Comparison of ENCODE assay signal across 11 cellular contexts in the genomic region with DNA sequence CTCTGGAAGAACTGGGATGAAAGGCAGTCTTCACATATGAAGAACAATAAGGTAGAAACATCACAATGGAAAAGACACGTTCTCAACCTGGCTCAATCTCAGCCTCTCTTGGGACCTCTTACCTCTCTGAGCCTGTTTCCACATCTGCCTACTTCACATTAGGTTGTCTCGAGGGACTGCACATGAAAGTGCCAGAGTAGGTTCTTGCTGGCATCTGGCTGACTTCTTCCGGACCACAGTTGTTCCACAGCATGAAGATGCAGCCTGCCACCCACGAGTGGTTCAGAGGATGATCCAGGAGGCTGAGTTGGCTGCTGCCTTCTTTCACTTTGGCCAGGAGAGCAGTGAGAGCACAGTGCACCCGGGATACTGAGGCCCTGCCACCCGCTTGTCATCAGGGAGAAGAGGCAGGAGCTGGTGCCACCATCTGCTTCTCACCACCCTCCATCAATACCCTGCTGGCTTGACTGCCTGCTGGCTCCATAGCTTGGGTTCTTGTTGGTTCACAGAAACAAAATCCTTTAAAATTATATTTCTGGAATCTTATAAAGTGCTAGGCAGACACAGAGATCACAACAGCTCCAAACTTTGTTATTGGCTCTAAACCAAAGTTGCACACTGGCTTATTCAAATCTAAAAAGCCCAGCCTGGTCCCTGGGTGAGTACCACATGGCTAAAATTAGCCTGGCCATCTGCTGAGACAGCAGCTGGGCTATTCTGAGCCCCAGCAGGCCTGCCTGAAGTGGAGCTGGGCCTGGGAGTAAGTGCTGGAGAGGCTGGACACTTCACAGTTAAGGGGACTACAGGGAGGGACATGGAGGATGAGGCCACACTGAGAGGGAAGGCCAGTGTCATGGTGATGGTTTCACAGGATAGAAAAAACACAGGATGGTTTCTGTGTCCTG. TPM values are rescaled to one million over a fixed set of nuclear protein-coding genes. Genes with fewer than 3 reads are reported as not detected.
DNase-seq lines count a peak whose midpoint lies in the region; ATAC-seq and TF ChIP-seq lines count a peak whose summit lies in the region.
"Had no signal": no experiment of that assay in that cellular context is flagged by ENCODE, and none has a peak within 500 bp of the region (broad histone marks: within the 10 kb centered on the region; RNA-seq: fewer than 3 reads in every experiment).

No MANE protein-coding gene starts in this region.

- no peaks in the 10 kb centered on the region; the same call in 1 of the 2 replicates for H3K36me3 ChIP-seq in Caco-2 (ENCODE audit: control insufficient read depth, insufficient read depth, low read length)
- H3K36me3 ChIP-seq in uterus, result no peaks in the 10 kb centered on the region

- TF ChIP-seq CTCF in Caco-2 (IDR thresholded peaks at IDR 0.05; ENCODE audit: insufficient read depth in 1 of 2, low read depth in 1 of 2, low read length in 1 of 2, severe bottlenecking in 1 of 2, unreplicated experiment in 1 of 2) (no peak), uterus (IDR thresholded peaks at IDR 0.05) (no peak)

- no TSS peak for BruUV-seq in Caco-2 (replicated peaks; lab: Mats Ljungman, UMichigan)

- no peak overlapping the region for H3K27ac ChIP-seq in uterus

- no peaks in the 10 kb centered on the region for H3K27me3 Mint-ChIP-seq in stimulated activated naive CD8-positive, alpha-beta T cell treated with anti-CD3 and anti-CD28 coated beads, Interleukin-15, Interleukin-2, amounts not matched to agents 100 ng/mL and 50 ng/mL, for 24 hours
- no peaks in the 10 kb centered on the region for H3K27me3 Mint-ChIP-seq in Caco-2 (ENCODE audit: insufficient read depth, unreplicated experiment)
- H3K27me3 Mint-ChIP-seq: CD4-positive, alpha-beta memory T cell had no signal

- POLR2A ChIA-PET in Caco-2 (lab: Charles Lee), result no interaction called here

- H3K27me3 ChIP-seq in Caco-2 (replicated peaks; ENCODE audit: control insufficient read depth, insufficient read depth, low read length) (no peaks in the 10 kb centered on the region), uterus (no peaks in the 10 kb centered on the region)

- H3K27ac Mint-ChIP-seq in stimulated activated naive CD8-positive, alpha-beta T cell treated with anti-CD3 and anti-CD28 coated beads, Interleukin-15, Interleukin-2, amounts not matched to agents 100 ng/mL and 50 ng/mL, for 24 hours, result peak overlapping the region; percentile 28
- no peak overlapping the region for H3K27ac Mint-ChIP-seq in Caco-2 (ENCODE audit: unreplicated experiment)

- H3K4me1 Mint-ChIP-seq in stimulated activated naive CD8-positive, alpha-beta T cell treated with anti-CD3 and anti-CD28 coated beads, Interleukin-15, Interleukin-2, amounts not matched to agents 100 ng/mL and 50 ng/mL, for 24 hours (ENCODE audit: low read depth), result peaks cover 4% of the 10 kb centered on the region
- no peaks in the 10 kb centered on the region for H3K4me1 Mint-ChIP-seq in Caco-2 (ENCODE audit: low read depth, unreplicated experiment)
- H3K4me1 Mint-ChIP-seq: CD4-positive, alpha-beta memory T cell had no signal

- no peak for TF ChIP-seq POLR2A in uterus (IDR thresholded peaks at IDR 0.05)

- H3K9me3 ChIP-seq in Caco-2, result no peaks in the 10 kb centered on the region
- no peaks in the 10 kb centered on the region for H3K9me3 ChIP-seq in uterus

- H3K36me3 Mint-ChIP-seq in stimulated activated naive CD8-positive, alpha-beta T cell treated with anti-CD3 and anti-CD28 coated beads, Interleukin-15, Interleukin-2, amounts not matched to agents 100 ng/mL and 50 ng/mL, for 24 hours (ENCODE audit: low read depth), result peaks cover 34% of the 10 kb centered on the region
- H3K36me3 Mint-ChIP-seq in Caco-2 (ENCODE audit: insufficient read depth, unreplicated experiment), result peaks cover 29% of the 10 kb centered on the region

- no peak overlapping the region for H3K4me3 Mint-ChIP-seq in stimulated activated naive CD8-positive, alpha-beta T cell treated with anti-CD3 and anti-CD28 coated beads, Interleukin-15, Interleukin-2, amounts not matched to agents 100 ng/mL and 50 ng/mL, for 24 hours
- no peak overlapping the region for H3K4me3 Mint-ChIP-seq in Caco-2 (ENCODE audit: unreplicated experiment)
- H3K4me3 Mint-ChIP-seq: CD4-positive, alpha-beta memory T cell had no signal

- CTCF ChIA-PET in Caco-2 (lab: Charles Lee), result no interaction called here

- no peak overlapping the region for H3K4me3 ChIP-seq in Caco-2 (ENCODE audit: low read depth, low read length)
- H3K4me3 ChIP-seq in uterus, result no peak overlapping the region

- H3K9me3 Mint-ChIP-seq in stimulated activated naive CD8-positive, alpha-beta T cell treated with anti-CD3 and anti-CD28 coated beads, Interleukin-15, Interleukin-2, amounts not matched to agents 100 ng/mL and 50 ng/mL, for 24 hours, result no peaks in the 10 kb centered on the region
- H3K9me3 Mint-ChIP-seq in Caco-2 (ENCODE audit: unreplicated experiment), result no peaks in the 10 kb centered on the region
- H3K9me3 Mint-ChIP-seq: CD4-positive, alpha-beta memory T cell had no signal

- no peak for DNase-seq in stimulated activated naive CD8-positive, alpha-beta T cell treated with anti-CD3 and anti-CD28 coated beads, Interleukin-15, Interleukin-2, amounts not matched to agents 100 U/mL and 50 U/mL, for 24 hours
- DNase-seq in NCI-H2171 (lab: John Stamatoyannopoulos, UW) (peak; percentile 58), globus pallidus (ENCODE audit: low spot score) (peak; percentile 19), Caco-2 (no peak), uterus (no peak)
- no peak for DNase-seq in stimulated activated CD4-positive, alpha-beta T cell treated with anti-CD3 and anti-CD28 coated beads, Interleukin-2, amount 100 ng/mL, for 48 hours
- DNase-seq: CD4-positive, alpha-beta memory T cell; HCEC 1CT; NK-92 treated with Interleukin-12 subunit alpha and Interleukin-12 subunit beta, amount 100 ng/mL, for 24 hours had no signal

- ATAC-seq in stimulated activated naive CD8-positive, alpha-beta T cell treated with anti-CD3 and anti-CD28 coated beads, Interleukin-15, Interleukin-2, amounts not matched to agents 100 U/mL and 50 U/mL, for 24 hours, result no peak
- ATAC-seq in GM19328 (IDR thresholded peaks at IDR 0.05; ENCODE audit: unreplicated experiment), result no peak

- intact Hi-C loops in Caco-2 (cut with micrococcal nuclease; ENCODE audit: unreplicated experiment), result no loop called here
- intact Hi-C loops in uterus (cut with DNase I; ENCODE audit: low total_unique reads), result no loop called here

- no peaks in the 10 kb centered on the region for H3K4me1 ChIP-seq in Caco-2
- no peaks in the 10 kb centered on the region for H3K4me1 ChIP-seq in uterus

RNA-seq across cellular contexts. Expression of a gene that starts 47.0 kb away (rescaled TPM):
- total RNA-seq in Caco-2 (2022), result 11.0 and 12.2 TPM in 2 replicates
- 10 to 100 TPM in 1 of 4 donors, 1 to 10 TPM in 2, under 1 TPM in 1; 0.59 to 15.1 (median 3.9) TPM for total RNA-seq in uterus

RNA-seq across cellular contexts. Expression of a gene that starts 52.0 kb away (rescaled TPM):
- total RNA-seq in Caco-2 (2022), result 127 and 136 TPM in 2 replicates
- 100 to 1,000 TPM in 1 of 4 donors, 10 to 100 TPM in 3; 17.1 to 147 (median 33.8) TPM for total RNA-seq in uterus

Comparison
In these comparisons a context has a peak if more than half of its experiments do, and no peak if none do; other contexts are left out.
1. DNase-seq: peak in NCI-H2171 (single experiment) and globus pallidus (single experiment); none in stimulated activated naive CD8-positive, alpha-beta T cell treated with anti-CD3 and anti-CD28 coated beads, Interleukin-15, Interleukin-2, amounts not matched to agents 100 U/mL and 50 U/mL, for 24 hours (single experiment), stimulated activated CD4-positive, alpha-beta T cell treated with anti-CD3 and anti-CD28 coated beads, Interleukin-2, amount 100 ng/mL, for 48 hours (0 of 2), Caco-2 (0 of 2) and uterus (0 of 2).